In genomic region chr3:182405752-182406151, GRCh38 we compare ENCODE assay signal across 23 cellular contexts.
DNase-seq lines count a peak whose midpoint lies in the region; ATAC-seq, FAIRE-seq and TF ChIP-seq lines count a peak whose summit lies in the region.
"Had no signal": no experiment of that assay in that cellular context is flagged by ENCODE, and none has a peak within 500 bp of the region (broad histone marks: within the 10 kb centered on the region; RNA-seq: fewer than 3 reads in every experiment).

No MANE protein-coding gene starts in this region.

- no peak overlapping the region for H2BK15ac ChIP-seq in mesendoderm (replicated peaks; ENCODE audit: low read depth)

- H3K36me3 ChIP-seq in HUES48 (ENCODE audit: control insufficient read depth, insufficient read depth, low read length) (no peaks in the 10 kb centered on the region), SK-N-MC (ENCODE audit: insufficient read depth, low read length) (no peaks in the 10 kb centered on the region), keratinocyte (ENCODE audit: control insufficient read depth in 2 of 2, extremely low read depth in 1 of 2, insufficient read depth in 2 of 2, low read length in 2 of 2) (no peaks in the 10 kb centered on the region), mesendoderm (ENCODE audit: control insufficient read depth, insufficient read depth, low read length) (no peaks in the 10 kb centered on the region)
- H3K36me3 ChIP-seq: Peyer's patch had no signal

- H3K4me3 ChIP-seq in HUES48 (ENCODE audit: low read depth, low read length): no peak overlapping the region
- H3K4me3 ChIP-seq in SK-N-MC: peak overlapping the region; percentile 24
- H3K4me3 ChIP-seq in keratinocyte (ENCODE audit: control insufficient read depth in 2 of 3, extremely low read depth in 1 of 3, insufficient read depth in 2 of 3, low read depth in 1 of 3, low read length in 3 of 3): no peak overlapping the region
- H3K4me3 ChIP-seq in mesendoderm (ENCODE audit: low read length): no peak overlapping the region
- H3K4me3 ChIP-seq: Peyer's patch had no signal

- H3K27me3 ChIP-seq in HUES48 (ENCODE audit: control insufficient read depth, insufficient read depth, low read length) (no peaks in the 10 kb centered on the region), keratinocyte (ENCODE audit: control insufficient read depth, extremely low read depth, insufficient read depth, low read length) (no peaks in the 10 kb centered on the region), mesendoderm (ENCODE audit: insufficient read depth, low read length, poor library complexity) (no peaks in the 10 kb centered on the region)
- H3K27me3 ChIP-seq: Peyer's patch had no signal

- H3K9ac ChIP-seq in HUES48 (ENCODE audit: low read depth, low read length): 0 out of 2 replicates have a peak overlapping the region, but pooled peaks have one; percentile 9
- no peak overlapping the region for H3K9ac ChIP-seq in SK-N-MC (ENCODE audit: insufficient read length)
- H3K9ac ChIP-seq in keratinocyte (ENCODE audit: control insufficient read depth, extremely low read depth, insufficient read depth, low read length): no peak overlapping the region
- H3K9ac ChIP-seq in mesendoderm (ENCODE audit: low read length): no peak overlapping the region

- H3K27ac ChIP-seq in HUES48 (ENCODE audit: low read depth, low read length) (no peak overlapping the region), SK-N-MC (0 out of 2 replicates have a peak overlapping the region, but pooled peaks have one; percentile 42), keratinocyte (ENCODE audit: control insufficient read depth, insufficient read depth, low read length) (no peak overlapping the region), mesendoderm (ENCODE audit: low read depth, low read length) (no peak overlapping the region)
- H3K27ac ChIP-seq: Peyer's patch had no signal

- H3K79me2 ChIP-seq in keratinocyte (ENCODE audit: control insufficient read depth, insufficient read depth, low read length): no peaks in the 10 kb centered on the region
- H3K79me2 ChIP-seq in mesendoderm (ENCODE audit: control insufficient read depth, insufficient read depth, low read length): no peaks in the 10 kb centered on the region

- peak; percentile 86 for ATAC-seq in sciatic nerve
- ATAC-seq in stimulated activated naive CD8-positive, alpha-beta T cell treated with anti-CD3 and anti-CD28 coated beads, Interleukin-15, Interleukin-2, amounts not matched to agents 100 U/mL and 50 U/mL, for 24 hours: no peak
- no peak for ATAC-seq in GM18873 (IDR thresholded peaks at IDR 0.05; ENCODE audit: low FRiP score, unreplicated experiment)

- no CpG with 5 or more reads among the region's 2 CpGs for WGBS in mesendoderm (ENCODE audit: extremely low coverage, insufficient coverage, low lambda C conversion rate)

- no peak for TF ChIP-seq CTCF in keratinocyte (optimal IDR thresholded peaks at IDR 0.05 in 1 of 3, IDR thresholded peaks at IDR 0.05 in 1 of 3, conservative IDR thresholded peaks at IDR 0.05 in 1 of 3; ENCODE audit: extremely low read depth in 1 of 3, insufficient read depth in 2 of 3, low read length in 3 of 3)

- no peak overlapping the region for H3K4ac ChIP-seq in mesendoderm (ENCODE audit: low read depth, low read length)

- peak overlapping the region; percentile 34 for H2AFZ ChIP-seq in keratinocyte (ENCODE audit: control insufficient read depth, low read length)

- no peak overlapping the region for H3K56ac ChIP-seq in mesendoderm (ENCODE audit: low read length)

- intact Hi-C loops in sciatic nerve (cut with DNase I): no loop called here

- no peak overlapping the region for H3K23ac ChIP-seq in mesendoderm (ENCODE audit: low read length)

- dilution Hi-C loops in keratinocyte (cut with MboI; ENCODE audit: extremely low pct_ligation_motif_present, low sequenced_read_pairs): no loop called here

- H2AK5ac ChIP-seq in mesendoderm (ENCODE audit: low read length): no peak overlapping the region

- H3K18ac ChIP-seq in mesendoderm (ENCODE audit: low read length): no peak overlapping the region

- DNase-seq in SK-N-MC (ENCODE audit: low read depth, low spot score) (no peak), keratinocyte (ENCODE audit: low read depth, low spot score) (no peak), sciatic nerve (ENCODE audit: low spot score) (no peak), mesendoderm (no peak), cerebellar cortex (ENCODE audit: low spot score) (no peak)
- DNase-seq in stimulated activated naive CD8-positive, alpha-beta T cell treated with anti-CD3 and anti-CD28 coated beads, Interleukin-15, Interleukin-2, amounts not matched to agents 100 U/mL and 50 U/mL, for 24 hours: no peak
- DNase-seq: ACHN; AML-193; Caco-2; CD4-positive, CD25-positive, alpha-beta regulatory T cell; DMS153; EL; HCEC 1CT; KBM-7; NCI-H1436; NCI-H2029 treated with DMSO at 0.1 percent for 48 hours; NCI-H510A treated with DMSO at 0.1 percent for 48 hours; NCI-H82; Peyer's patch; SHP77 had no signal

- H2BK120ac ChIP-seq in mesendoderm (ENCODE audit: low read depth, low read length): no peak overlapping the region

- H3K4me1 ChIP-seq in HUES48 (ENCODE audit: control insufficient read depth, insufficient read depth, low read length) (peaks cover 16% of the 10 kb centered on the region), keratinocyte (ENCODE audit: control insufficient read depth, extremely low read depth, insufficient read depth, low read length) (peaks cover 16% of the 10 kb centered on the region), mesendoderm (ENCODE audit: control insufficient read depth, low read depth, low read length) (no peaks in the 10 kb centered on the region)
- H3K4me1 ChIP-seq: Caco-2, Peyer's patch had no signal

- H3K79me1 ChIP-seq in mesendoderm (ENCODE audit: low read length): no peaks in the 10 kb centered on the region

- H3K4me2 ChIP-seq in keratinocyte (ENCODE audit: control insufficient read depth, extremely low read depth, insufficient read depth, low read depth, low read length) (peak overlapping the region; percentile 46), mesendoderm (ENCODE audit: low read length) (no peak overlapping the region)

- H3K9me3 ChIP-seq in HUES48 (ENCODE audit: control insufficient read depth, insufficient read depth, low read length) (no peaks in the 10 kb centered on the region), SK-N-MC (ENCODE audit: low read depth, low read length) (no peaks in the 10 kb centered on the region), keratinocyte (ENCODE audit: control insufficient read depth, low read depth, low read length) (no peaks in the 10 kb centered on the region)
- H3K9me3 ChIP-seq: Caco-2, Peyer's patch had no signal

- H2BK5ac ChIP-seq in mesendoderm (ENCODE audit: low read length): no peak overlapping the region

- H3K9me1 ChIP-seq in keratinocyte (ENCODE audit: control insufficient read depth, extremely low read depth, insufficient read depth, low read length): no peaks in the 10 kb centered on the region

- no peak for FAIRE-seq in keratinocyte (lab: Jason Lieb, UNC)
- FAIRE-seq: GM19239 had no signal

- no peak overlapping the region for H4K5ac ChIP-seq in mesendoderm (ENCODE audit: low read length)

- no peaks in the 10 kb centered on the region for H4K20me1 ChIP-seq in keratinocyte (ENCODE audit: control insufficient read depth, extremely low read depth, insufficient read depth, low read length)

- no peak overlapping the region for H4K8ac ChIP-seq in mesendoderm (ENCODE audit: low read depth, low read length)
